20 cellular contexts compared by ENCODE assay signal in genomic region chr3:146750196-146750595, GRCh38.
DNase-seq lines count a peak whose midpoint lies in the region; ATAC-seq, FAIRE-seq and TF ChIP-seq lines count a peak whose summit lies in the region.
"Had no signal": no experiment of that assay in that cellular context is flagged by ENCODE, and none has a peak within 500 bp of the region (broad histone marks: within the 10 kb centered on the region; RNA-seq: fewer than 3 reads in every experiment).

No MANE protein-coding gene starts in this region.

- H3K9me3 Mint-ChIP-seq in activated CD8-positive, alpha-beta T cell treated with anti-CD3 and anti-CD28 coated beads for 36 hours: peaks cover 1% of the 10 kb centered on the region
- H3K9me3 Mint-ChIP-seq: endodermal cell had no signal

- no peak overlapping the region for H3K4me3 ChIP-seq in cardiac fibroblast (replicated peaks in 1 of 2; ENCODE audit: low read depth in 2 of 2, low read length in 2 of 2)
- H3K4me3 ChIP-seq in WERI-Rb-1 (ENCODE audit: low read depth, low read length): no peak overlapping the region
- H3K4me3 ChIP-seq: adrenal gland, gastrocnemius medialis, K562, ovary, skin epidermis, uterus had no signal

- POLR2A ChIA-PET in activated CD8-positive, alpha-beta T cell treated with anti-CD3 and anti-CD28 coated beads for 36 hours (lab: Charles Lee): interaction anchor here (0.7 kb wide), 1 partner anchor 688 kb away, joined by 3 read pairs; no protein-coding TSS in a partner anchor

- H3K4me1 Mint-ChIP-seq in activated CD8-positive, alpha-beta T cell treated with anti-CD3 and anti-CD28 coated beads for 36 hours (ENCODE audit: low read depth): no peaks in the 10 kb centered on the region
- H3K4me1 Mint-ChIP-seq: activated CD8-positive, alpha-beta memory T cell treated with anti-CD3 and anti-CD28 coated beads, Interleukin-2, amount 10 ng/mL, durations not matched to agents 7 days and 5 days had no signal

- intact Hi-C loops in activated CD8-positive, alpha-beta T cell treated with anti-CD3 and anti-CD28 coated beads for 36 hours (cut with micrococcal nuclease): no loop called here

- CTCF ChIA-PET in activated CD8-positive, alpha-beta T cell treated with anti-CD3 and anti-CD28 coated beads for 36 hours (lab: Charles Lee): no interaction called here

- no peak for TF ChIP-seq CTCF in D721Med (IDR thresholded peaks at IDR 0.05; ENCODE audit: insufficient read depth, missing control alignments)
- TF ChIP-seq CTCF in cardiac fibroblast (IDR thresholded peaks at IDR 0.05; ENCODE audit: low read depth, low read length): no peak
- no peak for TF ChIP-seq CTCF in WERI-Rb-1 (IDR thresholded peaks at IDR 0.05; ENCODE audit: low read depth, low read length)
- no peak for TF ChIP-seq CTCF in activated CD8-positive, alpha-beta T cell treated with anti-CD3 and anti-CD28 coated beads for 36 hours (IDR thresholded peaks at IDR 0.05)

- no peak for DNase-seq in D721Med (ENCODE audit: insufficient read length, low spot score)
- DNase-seq in HS-5 (ENCODE audit: low read depth): peak; percentile 16
- peak; percentile 52 to 60 for DNase-seq in cardiac fibroblast (ENCODE audit: low read depth in 2 of 2)
- peak; percentile 47 for DNase-seq in iris pigment epithelial cell (ENCODE audit: low read depth)
- no peak for DNase-seq in activated effector memory CD4-positive, alpha-beta T cell treated with Interleukin-2 at 50 U/mL for 16 hours
- no peak for DNase-seq in WERI-Rb-1
- DNase-seq in NCI-H2171 treated with DMSO at 0.1 percent for 48 hours (lab: John Stamatoyannopoulos, UW): no peak
- DNase-seq in activated CD8-positive, alpha-beta T cell treated with anti-CD3 and anti-CD28 coated beads for 36 hours: no peak
- DNase-seq: activated CD8-positive, alpha-beta memory T cell treated with anti-CD3 and anti-CD28 coated beads, Interleukin-2, amount 10 ng/mL, durations not matched to agents 7 days and 5 days; adrenal gland; endodermal cell; gastrocnemius medialis; NCI-H748 treated with DMSO at 0.1 percent for 48 hours; ovary; stimulated activated CD4-positive, alpha-beta T cell treated with anti-CD3 and anti-CD28 coated beads, Interleukin-4, amount 100 ng/mL, for 24 hours; T-helper 9 cell; uterus had no signal

- no peaks in the 10 kb centered on the region for H3K36me3 Mint-ChIP-seq in activated CD8-positive, alpha-beta T cell treated with anti-CD3 and anti-CD28 coated beads for 36 hours (ENCODE audit: low read depth)
- H3K36me3 Mint-ChIP-seq: activated CD8-positive, alpha-beta memory T cell treated with anti-CD3 and anti-CD28 coated beads, Interleukin-2, amount 10 ng/mL, durations not matched to agents 7 days and 5 days had no signal

- no peak for ATAC-seq in activated CD8-positive, alpha-beta T cell treated with anti-CD3 and anti-CD28 coated beads for 36 hours
- ATAC-seq: activated CD4-positive, CD25-positive, alpha-beta regulatory T cell treated with anti-CD3 and anti-CD28 coated beads, Interleukin-2, amount 50 U/mL, for 24 hours; activated CD8-positive, alpha-beta memory T cell treated with anti-CD3 and anti-CD28 coated beads, Interleukin-2, amount 10 ng/mL, durations not matched to agents 7 days and 5 days; gastrocnemius medialis; K562 had no signal

- no peaks in the 10 kb centered on the region for H3K36me3 ChIP-seq in WERI-Rb-1
- H3K36me3 ChIP-seq: adrenal gland, gastrocnemius medialis, ovary, uterus had no signal

- H3K27me3 Mint-ChIP-seq in activated CD8-positive, alpha-beta T cell treated with anti-CD3 and anti-CD28 coated beads for 36 hours: no peaks in the 10 kb centered on the region
- H3K27me3 Mint-ChIP-seq: activated CD8-positive, alpha-beta memory T cell treated with anti-CD3 and anti-CD28 coated beads, Interleukin-2, amount 10 ng/mL, durations not matched to agents 7 days and 5 days had no signal

- no peaks in the 10 kb centered on the region for H3K27me3 ChIP-seq in WERI-Rb-1 (ENCODE audit: insufficient read depth, low read depth, severe bottlenecking)
- H3K27me3 ChIP-seq: adrenal gland, gastrocnemius medialis, ovary, uterus had no signal

- no peak overlapping the region for H3K4me3 Mint-ChIP-seq in activated CD8-positive, alpha-beta T cell treated with anti-CD3 and anti-CD28 coated beads for 36 hours
- H3K4me3 Mint-ChIP-seq: activated CD8-positive, alpha-beta memory T cell treated with anti-CD3 and anti-CD28 coated beads, Interleukin-2, amount 10 ng/mL, durations not matched to agents 7 days and 5 days; endodermal cell had no signal

- FAIRE-seq in D721Med (lab: Jason Lieb, UNC): peak; percentile 83
- FAIRE-seq: K562 had no signal

- no peak overlapping the region for H3K27ac ChIP-seq in WERI-Rb-1
- H3K27ac ChIP-seq: adrenal gland, gastrocnemius medialis, ovary, skin epidermis, uterus had no signal

- H3K27ac Mint-ChIP-seq in activated CD8-positive, alpha-beta T cell treated with anti-CD3 and anti-CD28 coated beads for 36 hours: no peak overlapping the region
- H3K27ac Mint-ChIP-seq: activated CD8-positive, alpha-beta memory T cell treated with anti-CD3 and anti-CD28 coated beads, Interleukin-2, amount 10 ng/mL, durations not matched to agents 7 days and 5 days; endodermal cell had no signal

- no peaks in the 10 kb centered on the region for H3K9me3 ChIP-seq in WERI-Rb-1 (ENCODE audit: severe bottlenecking)
- H3K9me3 ChIP-seq: adrenal gland, gastrocnemius medialis, ovary, uterus had no signal

Comparison
In these comparisons a context has a peak if more than half of its experiments do, and no peak if none do; other contexts are left out.
1. DNase-seq: peak in HS-5 (single experiment), cardiac fibroblast (2 of 2) and iris pigment epithelial cell (single experiment); none in D721Med (single experiment), activated effector memory CD4-positive, alpha-beta T cell treated with Interleukin-2 at 50 U/mL for 16 hours (single experiment), WERI-Rb-1 (single experiment), NCI-H2171 treated with DMSO at 0.1 percent for 48 hours (single experiment) and activated CD8-positive, alpha-beta T cell treated with anti-CD3 and anti-CD28 coated beads for 36 hours (single experiment).